Comparison of ENCODE assay signal across 1 cellular context in genomic region chr2:172275239-172275638, GRCh38.
TF ChIP-seq lines count a peak whose summit lies in the region.

No MANE protein-coding gene starts in this region.

TF ChIP-seq in H1, 55 proteins besides CTCF, POLR2A, EP300 and RAD21:
- TF ChIP-seq ATF3 (IDR thresholded peaks at IDR 0.05; ENCODE audit: insufficient read depth, low read depth, low read length), result no peak
- TF ChIP-seq RBBP5 (IDR thresholded peaks at IDR 0.05; ENCODE audit: borderline replicate concordance, low read depth, low read length), result no peak
- no peak for TF ChIP-seq EGR1 (IDR thresholded peaks at IDR 0.05; ENCODE audit: borderline replicate concordance, low read depth, low read length)
- TF ChIP-seq CBX5 (IDR thresholded peaks at IDR 0.05; ENCODE audit: low read depth, low read length), result no peak
- no peak for TF ChIP-seq TBP (IDR thresholded peaks at IDR 0.05; ENCODE audit: low read depth, low read length)
- no peak for TF ChIP-seq JUN (IDR thresholded peaks at IDR 0.05; ENCODE audit: low read depth, low read length)
- no peak for TF ChIP-seq CHD7 (IDR thresholded peaks at IDR 0.05; ENCODE audit: insufficient replicate concordance, low read length)
- TF ChIP-seq SAP30 (IDR thresholded peaks at IDR 0.05; ENCODE audit: insufficient read depth, insufficient replicate concordance, low read length), result no peak
- TF ChIP-seq BCL11A (IDR thresholded peaks at IDR 0.05; ENCODE audit: low read depth in 2 of 2, low read length in 2 of 2), result no peak
- no peak for TF ChIP-seq SIRT6 (IDR thresholded peaks at IDR 0.05; ENCODE audit: low read length)
- TF ChIP-seq, protein P1, sequence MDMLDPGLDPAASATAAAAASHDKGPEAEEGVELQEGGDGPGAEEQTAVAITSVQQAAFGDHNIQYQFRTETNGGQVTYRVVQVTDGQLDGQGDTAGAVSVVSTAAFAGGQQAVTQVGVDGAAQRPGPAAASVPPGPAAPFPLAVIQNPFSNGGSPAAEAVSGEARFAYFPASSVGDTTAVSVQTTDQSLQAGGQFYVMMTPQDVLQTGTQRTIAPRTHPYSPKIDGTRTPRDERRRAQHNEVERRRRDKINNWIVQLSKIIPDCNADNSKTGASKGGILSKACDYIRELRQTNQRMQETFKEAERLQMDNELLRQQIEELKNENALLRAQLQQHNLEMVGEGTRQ (IDR thresholded peaks at IDR 0.05; ENCODE audit: low read length), result no peak
- TF ChIP-seq FOSL1 (IDR thresholded peaks at IDR 0.05; ENCODE audit: insufficient read depth, low read depth, low read length), result no peak
- no peak for TF ChIP-seq PHF8 (conservative IDR thresholded peaks at IDR 0.05; ENCODE audit: low read depth, low read length)
